2 cellular contexts compared by ENCODE assay signal in the genomic region with DNA sequence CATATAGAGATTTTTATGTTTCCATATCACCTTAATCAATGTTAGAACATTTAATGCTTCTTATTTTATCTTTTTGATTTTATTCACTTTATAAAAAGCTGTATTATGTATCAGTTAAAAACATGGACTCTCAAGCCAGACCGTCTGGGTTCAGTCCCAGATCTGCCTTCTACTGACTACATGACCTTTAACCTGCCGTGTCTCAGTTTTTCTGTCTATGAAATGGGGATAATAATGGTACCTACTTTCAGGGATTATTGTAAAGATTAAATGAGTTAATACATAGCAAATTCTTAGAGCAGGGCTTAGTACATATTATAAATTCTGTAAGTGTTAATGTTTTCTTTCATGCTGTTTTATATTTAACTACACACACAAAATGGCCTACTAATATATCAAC.
TF ChIP-seq lines count a peak whose summit lies in the region.

No MANE protein-coding gene starts in this region.

TF ChIP-seq in HepG2, 621 proteins besides CTCF, POLR2A, EP300 and RAD21:
- TF ChIP-seq, protein P1, sequence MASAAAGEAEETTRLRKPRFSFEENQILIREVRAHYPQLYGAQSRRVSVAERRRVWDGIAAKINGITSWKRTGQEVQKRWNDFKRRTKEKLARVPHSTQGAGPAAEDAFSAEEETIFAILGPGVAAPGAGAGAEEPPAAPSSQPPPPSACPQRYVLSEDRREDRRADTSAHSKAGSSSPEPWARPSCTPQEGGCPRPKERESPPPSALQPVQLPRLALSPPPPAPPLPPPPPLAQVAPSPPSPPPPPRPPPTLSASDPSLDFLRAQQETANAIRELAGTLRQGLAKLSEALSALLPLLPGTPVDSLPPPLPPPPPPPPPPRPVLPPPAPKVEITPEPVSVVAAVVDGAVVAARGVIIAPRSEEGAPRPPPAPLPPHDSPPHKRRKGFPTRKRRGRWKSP (CRISPR knock-in tag; IDR thresholded peaks at IDR 0.05): no peak
- TF ChIP-seq EZH2 (conservative IDR thresholded peaks at IDR 0.05; ENCODE audit: low read depth, low read length): no peak
- TF ChIP-seq ZNF629 (CRISPR knock-in tag; conservative IDR thresholded peaks at IDR 0.05): peak; percentile 42; the same call in 1 of the 2 replicates
TF ChIP-seq in HepG2: peak in this region for 1.

TF ChIP-seq in K562, 482 proteins besides CTCF, POLR2A, EP300 and RAD21:
- TF ChIP-seq RBM25 (IDR thresholded peaks at IDR 0.05; ENCODE audit: low read depth, low read length, severe bottlenecking) (peak; percentile 88), ADNP (tag; IDR thresholded peaks at IDR 0.05) (0 out of 2 replicates have a peak, but pooled peaks have one; percentile 28), NR2C1 (IDR thresholded peaks at IDR 0.05) (0 out of 2 replicates have a peak, but pooled peaks have one; percentile 21), NR2C1 (tag; IDR thresholded peaks at IDR 0.05) (peak; percentile 54; the same call in 1 of the 2 replicates), BCOR (IDR thresholded peaks at IDR 0.05) (0 out of 2 replicates have a peak, but pooled peaks have one; percentile 23), NR2C2 (CRISPR knock-in tag; IDR thresholded peaks at IDR 0.05) (no peak), NR2C2 (tag; IDR thresholded peaks at IDR 0.05) (peak; percentile 41; the same call in 1 of the 2 replicates), ZNF3 (CRISPR knock-in tag; IDR thresholded peaks at IDR 0.05) (no peak), JUNB (CRISPR knock-in tag; conservative IDR thresholded peaks at IDR 0.05) (no peak)
- TF ChIP-seq, protein P2, sequence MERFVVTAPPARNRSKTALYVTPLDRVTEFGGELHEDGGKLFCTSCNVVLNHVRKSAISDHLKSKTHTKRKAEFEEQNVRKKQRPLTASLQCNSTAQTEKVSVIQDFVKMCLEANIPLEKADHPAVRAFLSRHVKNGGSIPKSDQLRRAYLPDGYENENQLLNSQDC (CRISPR knock-in tag; IDR thresholded peaks at IDR 0.05): no peak
- TF ChIP-seq, protein P3, sequence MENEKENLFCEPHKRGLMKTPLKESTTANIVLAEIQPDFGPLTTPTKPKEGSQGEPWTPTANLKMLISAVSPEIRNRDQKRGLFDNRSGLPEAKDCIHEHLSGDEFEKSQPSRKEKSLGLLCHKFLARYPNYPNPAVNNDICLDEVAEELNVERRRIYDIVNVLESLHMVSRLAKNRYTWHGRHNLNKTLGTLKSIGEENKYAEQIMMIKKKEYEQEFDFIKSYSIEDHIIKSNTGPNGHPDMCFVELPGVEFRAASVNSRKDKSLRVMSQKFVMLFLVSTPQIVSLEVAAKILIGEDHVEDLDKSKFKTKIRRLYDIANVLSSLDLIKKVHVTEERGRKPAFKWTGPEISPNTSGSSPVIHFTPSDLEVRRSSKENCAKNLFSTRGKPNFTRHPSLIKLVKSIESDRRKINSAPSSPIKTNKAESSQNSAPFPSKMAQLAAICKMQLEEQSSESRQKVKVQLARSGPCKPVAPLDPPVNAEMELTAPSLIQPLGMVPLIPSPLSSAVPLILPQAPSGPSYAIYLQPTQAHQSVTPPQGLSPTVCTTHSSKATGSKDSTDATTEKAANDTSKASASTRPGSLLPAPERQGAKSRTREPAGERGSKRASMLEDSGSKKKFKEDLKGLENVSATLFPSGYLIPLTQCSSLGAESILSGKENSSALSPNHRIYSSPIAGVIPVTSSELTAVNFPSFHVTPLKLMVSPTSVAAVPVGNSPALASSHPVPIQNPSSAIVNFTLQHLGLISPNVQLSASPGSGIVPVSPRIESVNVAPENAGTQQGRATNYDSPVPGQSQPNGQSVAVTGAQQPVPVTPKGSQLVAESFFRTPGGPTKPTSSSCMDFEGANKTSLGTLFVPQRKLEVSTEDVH (IDR thresholded peaks at IDR 0.05; ENCODE audit: low read depth, partially characterized antibody): no peak
- TF ChIP-seq, protein P4, sequence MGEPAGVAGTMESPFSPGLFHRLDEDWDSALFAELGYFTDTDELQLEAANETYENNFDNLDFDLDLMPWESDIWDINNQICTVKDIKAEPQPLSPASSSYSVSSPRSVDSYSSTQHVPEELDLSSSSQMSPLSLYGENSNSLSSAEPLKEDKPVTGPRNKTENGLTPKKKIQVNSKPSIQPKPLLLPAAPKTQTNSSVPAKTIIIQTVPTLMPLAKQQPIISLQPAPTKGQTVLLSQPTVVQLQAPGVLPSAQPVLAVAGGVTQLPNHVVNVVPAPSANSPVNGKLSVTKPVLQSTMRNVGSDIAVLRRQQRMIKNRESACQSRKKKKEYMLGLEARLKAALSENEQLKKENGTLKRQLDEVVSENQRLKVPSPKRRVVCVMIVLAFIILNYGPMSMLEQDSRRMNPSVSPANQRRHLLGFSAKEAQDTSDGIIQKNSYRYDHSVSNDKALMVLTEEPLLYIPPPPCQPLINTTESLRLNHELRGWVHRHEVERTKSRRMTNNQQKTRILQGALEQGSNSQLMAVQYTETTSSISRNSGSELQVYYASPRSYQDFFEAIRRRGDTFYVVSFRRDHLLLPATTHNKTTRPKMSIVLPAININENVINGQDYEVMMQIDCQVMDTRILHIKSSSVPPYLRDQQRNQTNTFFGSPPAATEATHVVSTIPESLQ (CRISPR knock-in tag; IDR thresholded peaks at IDR 0.05): no peak
